In genomic region chr17:41223821-41224220, GRCh38 we compare ENCODE assay signal across 16 cellular contexts. TPM values are rescaled to one million over a fixed set of nuclear protein-coding genes. Genes with fewer than 3 reads are reported as not detected.
DNase-seq lines count a peak whose midpoint lies in the region; ATAC-seq, FAIRE-seq and TF ChIP-seq lines count a peak whose summit lies in the region.
"Had no signal": no experiment of that assay in that cellular context is flagged by ENCODE, and none has a peak within 500 bp of the region (broad histone marks: within the 10 kb centered on the region; RNA-seq: fewer than 3 reads in every experiment).

No MANE protein-coding gene starts in this region.

- intact Hi-C loops in mucosa of descending colon (cut with DNase I, micrococcal nuclease), result no loop called here

- no peak overlapping the region for H3K4me2 ChIP-seq in A549

- POLR2A ChIA-PET in A549 (lab: Yijun Ruan, JAX), result no interaction called here

- peak; percentile 18 for FAIRE-seq in A549 (lab: Jason Lieb, UNC)
- FAIRE-seq: GM18507 had no signal

- H3K4me1 ChIP-seq in A549 (no peaks in the 10 kb centered on the region), mucosa of descending colon (ENCODE audit: low read depth) (no peaks in the 10 kb centered on the region)
- H3K4me1 ChIP-seq: Caco-2 had no signal

- peaks cover 3% of the 10 kb centered on the region; the same call in 1 of the 3 replicates for H3K9me3 ChIP-seq in A549
- no peaks in the 10 kb centered on the region for H3K9me3 ChIP-seq in mucosa of descending colon

- WGBS in A549 (ENCODE audit: missing lambda C conversion rate), result 68% methylated on average over 2 of the region's 2 CpGs

- H3K4me3 ChIP-seq in A549 (no peak overlapping the region), fibroblast of villous mesenchyme (ENCODE audit: low read depth, low read length) (no peak overlapping the region), mucosa of descending colon (no peak overlapping the region)

- no peak for TF ChIP-seq POLR2A in A549 (IDR thresholded peaks at IDR 0.05; ENCODE audit: low read length)

- no peaks in the 10 kb centered on the region for H3K36me3 ChIP-seq in mucosa of descending colon (ENCODE audit: low read depth)

- ATAC-seq in A549, result no peak
- ATAC-seq in mucosa of descending colon, result no peak

- H3K27ac ChIP-seq in A549, result no peak overlapping the region

- no peak for TF ChIP-seq EP300 in A549 (IDR thresholded peaks at IDR 0.05)

- TF ChIP-seq CTCF in A549 (IDR thresholded peaks at IDR 0.05) (no peak), fibroblast of villous mesenchyme (IDR thresholded peaks at IDR 0.05; ENCODE audit: insufficient read depth, low read depth, low read length) (no peak), mucosa of descending colon (IDR thresholded peaks at IDR 0.05) (no peak)

- CTCF ChIA-PET in A549 (lab: Yijun Ruan, JAX), result no interaction called here

- DNase-seq in A549 (ENCODE audit: low read depth in 1 of 2, low spot score in 1 of 2), result no peak
- DNase-seq in NCI-H226, result peak; percentile 52
- DNase-seq in fibroblast of villous mesenchyme (ENCODE audit: low read depth), result peak; percentile 35
- no peak for DNase-seq in dermis blood vessel endothelial cell
- DNase-seq in mucosa of descending colon, result no peak
- no peak for DNase-seq in NCI-H1105 (lab: John Stamatoyannopoulos, UW)
- DNase-seq: 8988T, Caco-2, H7, NCI-H1417, NCI-H1930, NCI-H2171 treated with DMSO at 0.1 percent for 48 hours, SHP77 treated with DMSO at 0.1 percent for 48 hours had no signal

- TF ChIP-seq RAD21 in A549 (conservative IDR thresholded peaks at IDR 0.05 in 1 of 2, IDR thresholded peaks at IDR 0.05 in 1 of 2), result no peak

TF ChIP-seq in A549, 52 proteins besides CTCF, POLR2A, EP300 and RAD21:
- TF ChIP-seq HOXB13 (CRISPR knock-in tag; IDR thresholded peaks at IDR 0.05; ENCODE audit: low read depth) (no peak), MAFK (IDR thresholded peaks at IDR 0.05; ENCODE audit: partially characterized antibody) (peak; percentile 40)

RNA-seq across cellular contexts. Expression of gene KRTAP9-2, which starts 2.6 kb away (rescaled TPM):
- polyA plus RNA-seq in A549 (2011; rRNA removed) (not detected in 2 replicates), A549 (2017; fragmentation: RNase III; extraction: RNeasy Plus Mini Kit Qiagen cat#74134 plus additional on column Dnase treatment) (not detected in 3 replicates)
- not detected in 2 replicates for polyA plus RNA-seq in A549 (2012; cell fraction: cytosol; rRNA removed)
- polyA plus RNA-seq in A549 (2012; cell fraction: nucleus; rRNA removed), result not detected in 2 replicates
- not detected in 2 replicates for polyA minus RNA-seq in A549 (2011; rRNA and poly(A)+ RNA removed)
- total RNA-seq in fibroblast of villous mesenchyme (not detected in 2 replicates), dermis blood vessel endothelial cell (not detected in 2 replicates), mucosa of descending colon (not detected)
- total RNA-seq: Caco-2, H7, LHCN-M2 had no signal
- polyA plus RNA-seq: CD14-positive monocyte had no signal

RNA-seq across cellular contexts. Expression of gene KRTAP9-3, which starts 8.4 kb away (rescaled TPM):
- polyA plus RNA-seq in A549 (2011; rRNA removed) (not detected in 2 replicates), A549 (2017; fragmentation: RNase III; extraction: RNeasy Plus Mini Kit Qiagen cat#74134 plus additional on column Dnase treatment) (not detected in 3 replicates)
- polyA plus RNA-seq in A549 (2012; cell fraction: cytosol; rRNA removed), result not detected in 2 replicates
- polyA plus RNA-seq in A549 (2012; cell fraction: nucleus; rRNA removed), result not detected in 2 replicates
- polyA minus RNA-seq in A549 (2011; rRNA and poly(A)+ RNA removed), result not detected in 2 replicates
- total RNA-seq in fibroblast of villous mesenchyme (not detected in 2 replicates), dermis blood vessel endothelial cell (not detected in 2 replicates), mucosa of descending colon (not detected)
- total RNA-seq: Caco-2, H7, LHCN-M2 had no signal
- polyA plus RNA-seq: CD14-positive monocyte had no signal

RNA-seq across cellular contexts. Expression of gene KRTAP9-8, which starts 14.0 kb away (rescaled TPM):
- not detected in 2 replicates for polyA plus RNA-seq in A549 (2011; rRNA removed)
- not detected in 2 replicates for polyA plus RNA-seq in A549 (2012; cell fraction: cytosol; rRNA removed)
- not detected in 2 replicates for polyA plus RNA-seq in A549 (2012; cell fraction: nucleus; rRNA removed)
- not detected in 3 replicates for polyA plus RNA-seq in A549 (2017; fragmentation: RNase III; extraction: RNeasy Plus Mini Kit Qiagen cat#74134 plus additional on column Dnase treatment)
- polyA minus RNA-seq in A549 (2011; rRNA and poly(A)+ RNA removed), result not detected in 2 replicates
- not detected in 2 replicates for total RNA-seq in fibroblast of villous mesenchyme
- total RNA-seq in dermis blood vessel endothelial cell, result not detected in 2 replicates
- not detected for total RNA-seq in mucosa of descending colon
- total RNA-seq: Caco-2, H7, LHCN-M2 had no signal
- polyA plus RNA-seq: CD14-positive monocyte had no signal

RNA-seq across cellular contexts. Expression of gene KRTAP9-4, which starts 25.7 kb away (rescaled TPM):
- not detected in 2 replicates for polyA plus RNA-seq in A549 (2011; rRNA removed)
- polyA plus RNA-seq in A549 (2012; cell fraction: cytosol; rRNA removed), result not detected in 2 replicates
- polyA plus RNA-seq in A549 (2012; cell fraction: nucleus; rRNA removed), result not detected in 2 replicates
- not detected in 3 replicates for polyA plus RNA-seq in A549 (2017; fragmentation: RNase III; extraction: RNeasy Plus Mini Kit Qiagen cat#74134 plus additional on column Dnase treatment)
- polyA minus RNA-seq in A549 (2011; rRNA and poly(A)+ RNA removed), result not detected in 2 replicates
- not detected in 2 replicates for total RNA-seq in fibroblast of villous mesenchyme
- total RNA-seq in dermis blood vessel endothelial cell, result not detected in 2 replicates
- total RNA-seq in mucosa of descending colon, result not detected
- total RNA-seq: Caco-2, H7, LHCN-M2 had no signal
- polyA plus RNA-seq: CD14-positive monocyte had no signal

RNA-seq across cellular contexts. Expression of gene KRTAP9-9, which starts 31.4 kb away (rescaled TPM):
- polyA plus RNA-seq in A549 (2011; rRNA removed) (not detected in 2 replicates), A549 (2017; fragmentation: RNase III; extraction: RNeasy Plus Mini Kit Qiagen cat#74134 plus additional on column Dnase treatment) (not detected in 3 replicates)
- polyA plus RNA-seq in A549 (2012; cell fraction: cytosol; rRNA removed), result not detected in 2 replicates
- not detected in 2 replicates for polyA plus RNA-seq in A549 (2012; cell fraction: nucleus; rRNA removed)
- polyA minus RNA-seq in A549 (2011; rRNA and poly(A)+ RNA removed), result not detected in 2 replicates
- total RNA-seq in fibroblast of villous mesenchyme (not detected in 2 replicates), dermis blood vessel endothelial cell (not detected in 2 replicates), mucosa of descending colon (not detected)
- total RNA-seq: Caco-2, H7, LHCN-M2 had no signal
- polyA plus RNA-seq: CD14-positive monocyte had no signal

Comparison
In these comparisons a context has a peak if more than half of its experiments do, and no peak if none do; other contexts are left out.
1. DNase-seq: peak in NCI-H226 (single experiment) and fibroblast of villous mesenchyme (single experiment); none in A549 (0 of 2), dermis blood vessel endothelial cell (single experiment), mucosa of descending colon (0 of 3) and NCI-H1105 (single experiment).